Comparison of ENCODE assay signal across 8 cellular contexts in genomic region chr12:131828671-131829350, GRCh38. TPM values are rescaled to one million over a fixed set of nuclear protein-coding genes. Genes with fewer than 3 reads are reported as not detected.
DNase-seq lines count a peak whose midpoint lies in the region; ATAC-seq, FAIRE-seq and TF ChIP-seq lines count a peak whose summit lies in the region.

No MANE protein-coding gene starts in this region.

- DNase-seq in AG10803 (ENCODE audit: low read depth): no peak
- no peak for DNase-seq in HFF-Myc (ENCODE audit: extremely low read depth, low read depth)
- no peak for DNase-seq in activated naive CD8-positive, alpha-beta T cell treated with anti-CD3 and anti-CD28 coated beads, Interleukin-2, amount 10 ng/mL, durations not matched to agents 7 days and 5 days
- DNase-seq in immature natural killer cell: no peak
- no peak for DNase-seq in stomach
- DNase-seq in germinal center (ENCODE audit: low spot score): no peak
- no peak for DNase-seq in GF-D8 (lab: John Stamatoyannopoulos, UW)
- DNase-seq in kidney: no peak

- TF ChIP-seq POLR2A in stomach (IDR thresholded peaks at IDR 0.05): no peak

- WGBS in stomach, 5 donors: 0 to 3% (median 2%) methylated on average over 23 to 64 of the region's 64 CpGs

- H3K9ac ChIP-seq in kidney (ENCODE audit: low read length in 2 of 2): no peak overlapping the region

- H3K27ac Mint-ChIP-seq in activated naive CD8-positive, alpha-beta T cell treated with anti-CD3 and anti-CD28 coated beads, Interleukin-2, amount 10 ng/mL, durations not matched to agents 7 days and 5 days: no peak overlapping the region
- H3K27ac Mint-ChIP-seq in immature natural killer cell: no peak overlapping the region

- peak overlapping the region; percentile 76 for H3K4me3 ChIP-seq in AG10803 (ENCODE audit: low read length)
- H3K4me3 ChIP-seq in HFF-Myc (replicated peaks; ENCODE audit: low read depth, low read length): peak overlapping the region; percentile 77
- H3K4me3 ChIP-seq in stomach: peak overlapping the region; percentile 43 to 59 (median 54)
- H3K4me3 ChIP-seq in kidney (ENCODE audit: low read length in 2 of 2): no peak overlapping the region

- H3K9me3 ChIP-seq in stomach (no peaks in the 10 kb centered on the region), kidney (ENCODE audit: control insufficient read depth in 1 of 2, low read length in 2 of 2) (no peaks in the 10 kb centered on the region)

- H3K27ac ChIP-seq in stomach (peak overlapping the region in 2 of 5 donors; percentile 46 to 76), kidney (ENCODE audit: low read depth in 2 of 2, low read length in 2 of 2) (no peak overlapping the region)

- no peak for ATAC-seq in activated naive CD8-positive, alpha-beta T cell treated with anti-CD3 and anti-CD28 coated beads, Interleukin-2, amount 10 ng/mL, durations not matched to agents 7 days and 5 days (ENCODE audit: low read depth)

- POLR2A ChIA-PET in activated naive CD8-positive, alpha-beta T cell treated with anti-CD3 and anti-CD28 coated beads, Interleukin-2, amount 10 ng/mL, durations not matched to agents 7 days and 5 days (lab: Charles Lee): no interaction called here

- no peaks in the 10 kb centered on the region for H3K36me3 Mint-ChIP-seq in activated naive CD8-positive, alpha-beta T cell treated with anti-CD3 and anti-CD28 coated beads, Interleukin-2, amount 10 ng/mL, durations not matched to agents 7 days and 5 days
- no peaks in the 10 kb centered on the region for H3K36me3 Mint-ChIP-seq in immature natural killer cell

- peak overlapping the region; percentile 65 for H3K4me3 Mint-ChIP-seq in activated naive CD8-positive, alpha-beta T cell treated with anti-CD3 and anti-CD28 coated beads, Interleukin-2, amount 10 ng/mL, durations not matched to agents 7 days and 5 days
- H3K4me3 Mint-ChIP-seq in immature natural killer cell: peak overlapping the region; percentile 35 to 76 (median 57)

- TF ChIP-seq EP300 in stomach (IDR thresholded peaks at IDR 0.05): no peak

- H3K9me3 Mint-ChIP-seq in activated naive CD8-positive, alpha-beta T cell treated with anti-CD3 and anti-CD28 coated beads, Interleukin-2, amount 10 ng/mL, durations not matched to agents 7 days and 5 days: no peaks in the 10 kb centered on the region
- H3K9me3 Mint-ChIP-seq in immature natural killer cell: no peaks in the 10 kb centered on the region

- peaks cover 46% of the 10 kb centered on the region for H3K27me3 Mint-ChIP-seq in activated naive CD8-positive, alpha-beta T cell treated with anti-CD3 and anti-CD28 coated beads, Interleukin-2, amount 10 ng/mL, durations not matched to agents 7 days and 5 days
- H3K27me3 Mint-ChIP-seq in immature natural killer cell (ENCODE audit: low read depth in 3 of 3): peaks cover 0 to 16% (median 7%) of the 10 kb centered on the region in 3 donors

- H3K36me3 ChIP-seq in stomach: no peaks in the 10 kb centered on the region
- no peaks in the 10 kb centered on the region for H3K36me3 ChIP-seq in kidney (ENCODE audit: control insufficient read depth in 1 of 2, insufficient read depth in 2 of 2, low read length in 2 of 2)

- intact Hi-C loops in stomach (cut with DNase I; ENCODE audit: low total_unique reads): no loop called here
- intact Hi-C loops in kidney (cut with DNase I): no loop called here

- FAIRE-seq in kidney (lab: Jason Lieb, UNC): no peak

- H3K4me1 ChIP-seq in stomach (peaks cover 35 to 55% (median 46%) of the 10 kb centered on the region in 4 donors), kidney (ENCODE audit: control insufficient read depth in 1 of 2, insufficient read depth in 1 of 2, low read depth in 1 of 2, low read length in 2 of 2) (peaks cover 0 to 8% of the 10 kb centered on the region in 2 donors)

- peaks cover 1% of the 10 kb centered on the region for H3K4me1 Mint-ChIP-seq in activated naive CD8-positive, alpha-beta T cell treated with anti-CD3 and anti-CD28 coated beads, Interleukin-2, amount 10 ng/mL, durations not matched to agents 7 days and 5 days
- H3K4me1 Mint-ChIP-seq in immature natural killer cell: peaks cover 0 to 4% of the 10 kb centered on the region in 2 donors

- no peak for TF ChIP-seq CTCF in AG10803 (conservative IDR thresholded peaks at IDR 0.05; ENCODE audit: low read length)
- TF ChIP-seq CTCF in HFF-Myc (IDR thresholded peaks at IDR 0.05; ENCODE audit: low read depth, low read length, missing control alignments): no peak
- no peak for TF ChIP-seq CTCF in stomach (IDR thresholded peaks at IDR 0.05)
- no peak for TF ChIP-seq CTCF in kidney (IDR thresholded peaks at IDR 0.05; ENCODE audit: borderline replicate concordance, extremely low read depth, insufficient read depth)

- H3K27me3 ChIP-seq in stomach: peaks cover 13 to 94% (median 56%) of the 10 kb centered on the region in 3 donors

RNA-seq across cellular contexts. Expression of gene MMP17, which starts 0.6 kb away (rescaled TPM):
- under 1 TPM; 0.36 to 0.54 TPM for total RNA-seq in activated naive CD8-positive, alpha-beta T cell treated with anti-CD3 and anti-CD28 coated beads, Interleukin-2, amount 10 ng/mL, durations not matched to agents 7 days and 5 days
- polyA plus RNA-seq in immature natural killer cell: under 1 TPM in 1 of 3 donors, not detected in 2; 0.72 TPM
- 1 to 10 TPM in 3 of 5 donors, not detected in 2; 1.8 to 3.1 (median 2.2) TPM for total RNA-seq in stomach
- polyA plus RNA-seq in stomach: 1 to 10 TPM in 2 of 3 donors, under 1 TPM in 1; 0.46 to 2.7 (median 2.0) TPM
- 3.2 TPM for total RNA-seq in kidney
- 0.82 TPM for polyA plus RNA-seq in kidney (ENCODE audit: insufficient read depth, low read depth, low replicate concordance)

Comparison
In these comparisons a context has a peak if more than half of its experiments do, and no peak if none do; other contexts are left out.
1. H3K4me3 ChIP-seq: peak in AG10803 (single experiment), HFF-Myc (single experiment) and stomach (4 of 4); none in kidney (0 of 2).